In genomic region chr5:173327084-173327947, GRCh38 we compare ENCODE assay signal across 8 cellular contexts. TPM values are rescaled to one million over a fixed set of nuclear protein-coding genes. Genes with fewer than 3 reads are reported as not detected.
DNase-seq lines count a peak whose midpoint lies in the region; ATAC-seq and TF ChIP-seq lines count a peak whose summit lies in the region.

No MANE protein-coding gene starts in this region.

- no peak overlapping the region for H3K27ac Mint-ChIP-seq in endothelial cell (ENCODE audit: unreplicated experiment)
- H3K27ac Mint-ChIP-seq in osteocyte (ENCODE audit: unreplicated experiment): peak overlapping the region; percentile 98

- no peak for TF ChIP-seq CTCF in GM10266 (IDR thresholded peaks at IDR 0.05; ENCODE audit: control insufficient read depth, insufficient read depth, low read depth, missing control alignments)
- no peak for TF ChIP-seq CTCF in endothelial cell (IDR thresholded peaks at IDR 0.05; ENCODE audit: unreplicated experiment)
- no peak for TF ChIP-seq CTCF in osteocyte (IDR thresholded peaks at IDR 0.05)

- H3K4me1 Mint-ChIP-seq in endothelial cell (ENCODE audit: unreplicated experiment) (peaks cover 41% of the 10 kb centered on the region), osteocyte (ENCODE audit: unreplicated experiment) (peaks cover 59% of the 10 kb centered on the region)

- H3K4me3 Mint-ChIP-seq in endothelial cell (ENCODE audit: unreplicated experiment): peak overlapping the region; percentile 93
- H3K4me3 Mint-ChIP-seq in osteocyte (ENCODE audit: unreplicated experiment): peak overlapping the region; percentile 98

- H3K27me3 Mint-ChIP-seq in endothelial cell (ENCODE audit: unreplicated experiment) (peaks cover 14% of the 10 kb centered on the region), osteocyte (ENCODE audit: unreplicated experiment) (no peaks in the 10 kb centered on the region)

- no peak for ATAC-seq in GM21367 (IDR thresholded peaks at IDR 0.05; ENCODE audit: unreplicated experiment)

- DNase-seq in GM10266 (ENCODE audit: extremely low spot score): peak; percentile 50
- DNase-seq in NCI-H226: peak; percentile 6
- peak; percentile 32 for DNase-seq in endothelial cell (ENCODE audit: low spot score)
- DNase-seq in osteocyte (ENCODE audit: extremely low spot score, unreplicated experiment): no peak
- DNase-seq in medulla oblongata (ENCODE audit: extremely low spot score): no peak
- no peak for DNase-seq in GM19240 (ENCODE audit: insufficient read length, low spot score)
- no peak for DNase-seq in effector CD8-positive, alpha-beta T cell (lab: John Stamatoyannopoulos, UW)

- H3K9me3 Mint-ChIP-seq in endothelial cell (ENCODE audit: unreplicated experiment): no peaks in the 10 kb centered on the region
- no peaks in the 10 kb centered on the region for H3K9me3 Mint-ChIP-seq in osteocyte (ENCODE audit: unreplicated experiment)

- H3K36me3 Mint-ChIP-seq in endothelial cell (ENCODE audit: low read depth, unreplicated experiment) (peaks cover 6% of the 10 kb centered on the region), osteocyte (ENCODE audit: unreplicated experiment) (peaks cover 49% of the 10 kb centered on the region)

RNA-seq across cellular contexts. Expression of gene STC2, which starts 0.9 kb away (rescaled TPM):
- total RNA-seq in endothelial cell (ENCODE audit: unreplicated experiment) (3.6 TPM), osteocyte (334 and 341 TPM in 2 replicates)

Comparison
In these comparisons a context has a peak if more than half of its experiments do, and no peak if none do; other contexts are left out.
1. DNase-seq: peak in GM10266 (single experiment), NCI-H226 (single experiment) and endothelial cell (single experiment); none in osteocyte (single experiment), medulla oblongata (single experiment), GM19240 (single experiment) and effector CD8-positive, alpha-beta T cell (single experiment).
2. RNA of gene STC2, which starts 0.9 kb away (total RNA-seq): 334 to 341 TPM in osteocyte; 3.6 TPM in endothelial cell (single experiment); every median in the first group is over 10 times any median in the second.